ENCODE assay signal across 25 cellular contexts in genomic region chr11:82308979-82309378, GRCh38.
"Had no signal": no experiment of that assay in that cellular context is flagged by ENCODE, and none has a peak within 500 bp of the region (broad histone marks: within the 10 kb centered on the region; RNA-seq: fewer than 3 reads in every experiment).

No MANE protein-coding gene starts in this region.

- H3K36me3 ChIP-seq: MG63, SJSA1 had no signal

- H3K27me3 ChIP-seq: MG63, SJSA1 had no signal

- DNase-seq: IMR-90, Karpas-422, KG1, MG63, NCI-H1092, NCI-H1436, NCI-H187, NCI-H2029, NCI-H2081 treated with DMSO at 0.1 percent for 48 hours, NCI-H2171, NCI-H226, NCI-H446, NCI-H510A, NCI-H524 treated with DMSO at 0.1 percent for 48 hours, NCI-H69, NCI-H774, Right ventricle myocardium superior, RPMI8226, SIG-M5, SK-N-SH, SW 1271, T-cell had no signal

- H3K9me3 ChIP-seq: MG63, SJSA1, SK-N-SH had no signal

- H3K4me1 ChIP-seq: SJSA1 had no signal

- H3K9me2 ChIP-seq: SK-N-SH had no signal

- H3K27ac ChIP-seq: HL-60, SJSA1 had no signal

- H3K9ac ChIP-seq: SK-N-SH had no signal

- H3K4me2 ChIP-seq: SK-N-SH had no signal

- FAIRE-seq: RCC 7860 had no signal

- H3K4me3 ChIP-seq: MG63, SJSA1 had no signal

- ATAC-seq: T-cell had no signal
